ENCODE assay signal across 18 cellular contexts in the genomic region with DNA sequence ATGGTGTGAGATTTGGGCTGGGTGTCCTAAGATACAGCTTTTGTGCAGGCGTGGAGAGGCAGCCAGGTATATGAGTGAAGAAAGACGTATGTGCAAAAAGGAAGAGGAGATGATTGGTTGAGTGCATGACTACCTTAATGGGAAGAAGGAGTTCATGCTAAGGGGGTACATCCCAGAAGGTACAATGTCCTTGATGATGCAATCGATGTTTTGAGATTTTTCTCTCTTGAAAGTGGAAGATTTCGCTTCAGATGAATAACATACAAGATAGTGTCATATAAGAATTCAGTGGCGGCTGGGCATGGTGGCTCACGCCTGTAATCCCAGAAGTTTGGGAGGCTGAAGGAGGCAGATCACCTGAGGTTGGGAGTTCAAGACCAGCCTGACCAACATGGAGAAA.
DNase-seq lines count a peak whose midpoint lies in the region; ATAC-seq, FAIRE-seq and TF ChIP-seq lines count a peak whose summit lies in the region.
"Had no signal": no experiment of that assay in that cellular context is flagged by ENCODE, and none has a peak within 500 bp of the region (broad histone marks: within the 10 kb centered on the region; RNA-seq: fewer than 3 reads in every experiment).

No MANE protein-coding gene starts in this region.

- 0% methylated on average over 6 of the region's 6 CpGs for WGBS in K562 (ENCODE audit: insufficient coverage, low coverage, missing lambda C conversion rate)

- no peaks in the 10 kb centered on the region for H3K9me3 ChIP-seq in CD4-positive, alpha-beta T cell (ENCODE audit: control insufficient read depth, low read length)
- no peaks in the 10 kb centered on the region for H3K9me3 ChIP-seq in CD8-positive, alpha-beta T cell (ENCODE audit: low read length)
- H3K9me3 ChIP-seq in K562 (replicated peaks; ENCODE audit: control insufficient read depth, insufficient read depth, low read depth, low read length) = no peaks in the 10 kb centered on the region
- H3K9me3 ChIP-seq: A549, HAP-1 had no signal

- no peak for TF ChIP-seq CTCF in CD4-positive, alpha-beta T cell (IDR thresholded peaks at IDR 0.05)
- TF ChIP-seq CTCF in CD8-positive, alpha-beta T cell (IDR thresholded peaks at IDR 0.05) = no peak
- TF ChIP-seq CTCF in K562 (IDR thresholded peaks at IDR 0.05 in 2 of 3, conservative IDR thresholded peaks at IDR 0.05 in 1 of 3; ENCODE audit: insufficient read depth in 2 of 3, low read depth in 1 of 3, low read length in 3 of 3) = no peak
- no peak for TF ChIP-seq CTCF in RWPE1 (conservative IDR thresholded peaks at IDR 0.05; ENCODE audit: low read depth)

- ATAC-seq in CD4-positive, alpha-beta T cell (ENCODE audit: poor library complexity) = no peak
- ATAC-seq in CD8-positive, alpha-beta T cell = no peak
- no peak for ATAC-seq in K562
- ATAC-seq in naive thymus-derived CD8-positive, alpha-beta T cell = no peak
- ATAC-seq: A549 had no signal

- H3K4me1 Mint-ChIP-seq in CD4-positive, alpha-beta T cell (ENCODE audit: low read depth) = peaks cover 43% of the 10 kb centered on the region
- peaks cover 37% of the 10 kb centered on the region for H3K4me1 Mint-ChIP-seq in CD8-positive, alpha-beta T cell (ENCODE audit: low read depth)
- H3K4me1 Mint-ChIP-seq in naive thymus-derived CD8-positive, alpha-beta T cell = peaks cover 26 to 35% (median 29%) of the 10 kb centered on the region in 4 donors
- H3K4me1 Mint-ChIP-seq: CD14-positive monocyte had no signal

- no peak for DNase-seq in CD4-positive, alpha-beta T cell
- DNase-seq in CD8-positive, alpha-beta T cell = no peak
- DNase-seq in K562 (ENCODE audit: extremely low read depth in 1 of 4, low spot score in 3 of 4) (no peak), RWPE1 (ENCODE audit: low spot score) (no peak), DMS 273 (lab: John Stamatoyannopoulos, UW; ENCODE audit: unreplicated experiment) (no peak), AG20443 (ENCODE audit: low spot score) (no peak), NCI-H526 (lab: John Stamatoyannopoulos, UW) (no peak)
- DNase-seq in naive thymus-derived CD8-positive, alpha-beta T cell = no peak
- DNase-seq: DND-41, GDM1, GOT3, KBM-7 had no signal

- H3K27ac ChIP-seq in CD4-positive, alpha-beta T cell (ENCODE audit: low read depth, low read length) = no peak overlapping the region
- H3K27ac ChIP-seq in CD8-positive, alpha-beta T cell (ENCODE audit: low read depth, low read length) = no peak overlapping the region
- H3K27ac ChIP-seq in K562 (ENCODE audit: extremely low read depth, low read depth, low read length) (no peak overlapping the region), RWPE1 (no peak overlapping the region)
- H3K27ac ChIP-seq: A549 had no signal

- no peaks in the 10 kb centered on the region for H4K20me1 ChIP-seq in K562 (replicated peaks; ENCODE audit: control insufficient read depth, insufficient read depth, low read length)

- H3K4me2 ChIP-seq in K562 (ENCODE audit: insufficient read depth, low read length) = no peak overlapping the region
- H3K4me2 ChIP-seq: A549 had no signal

- H3K4me3 ChIP-seq in CD8-positive, alpha-beta T cell (ENCODE audit: low read depth, low read length) = no peak overlapping the region
- H3K4me3 ChIP-seq in K562 = no peak overlapping the region
- H3K4me3 ChIP-seq: A549, HAP-1 had no signal

- in situ Hi-C loops in K562 (cut with MboI) = no loop called here

- peaks cover 88% of the 10 kb centered on the region for H3K36me3 Mint-ChIP-seq in CD4-positive, alpha-beta T cell (ENCODE audit: low read depth)
- H3K36me3 Mint-ChIP-seq in CD8-positive, alpha-beta T cell = peaks cover 73% of the 10 kb centered on the region
- peaks cover 35 to 62% (median 50%) of the 10 kb centered on the region in 3 donors for H3K36me3 Mint-ChIP-seq in naive thymus-derived CD8-positive, alpha-beta T cell
- H3K36me3 Mint-ChIP-seq: CD14-positive monocyte had no signal

- no TSS peak for BruUV-seq in K562 (replicated peaks; lab: Mats Ljungman, UMichigan)

- H3K27ac Mint-ChIP-seq in CD4-positive, alpha-beta T cell = peak overlapping the region; percentile 73
- H3K27ac Mint-ChIP-seq in CD8-positive, alpha-beta T cell = peak overlapping the region; percentile 24
- H3K27ac Mint-ChIP-seq in naive thymus-derived CD8-positive, alpha-beta T cell = peak overlapping the region in 8 of 10 donors; percentile 0 to 90 (median 42)
- H3K27ac Mint-ChIP-seq: CD14-positive monocyte had no signal

- CTCF ChIA-PET in CD4-positive, alpha-beta T cell (lab: Charles Lee) = interaction anchor here (1.3 kb wide), 1 partner anchor 9 kb away, joined by 3 read pairs; no protein-coding TSS in a partner anchor
- CTCF ChIA-PET in CD8-positive, alpha-beta T cell (lab: Charles Lee) = interaction anchor here (4.2 kb wide), 1 partner anchor 9 kb away, joined by 20 read pairs; no protein-coding TSS in a partner anchor
- CTCF ChIA-PET in K562 (lab: Yijun Ruan, JAX; ENCODE audit: low intra/inter-chr PET ratio) = no interaction called here
- CTCF ChIA-PET in RWPE1 (lab: Yijun Ruan, JAX) = no interaction called here

- TF ChIP-seq POLR2A in K562 (conservative IDR thresholded peaks at IDR 0.05) = no peak

- peaks cover 13% of the 10 kb centered on the region for H3K4me1 ChIP-seq in CD8-positive, alpha-beta T cell (ENCODE audit: insufficient read depth, low read length)
- no peaks in the 10 kb centered on the region for H3K4me1 ChIP-seq in K562 (replicated peaks in 1 of 2; ENCODE audit: control insufficient read depth in 2 of 2, insufficient read depth in 2 of 2, low read length in 2 of 2)
- H3K4me1 ChIP-seq: A549, HAP-1 had no signal

- TF ChIP-seq RAD21 in K562 (CRISPR knock-in tag; conservative IDR thresholded peaks at IDR 0.05 in 1 of 2, IDR thresholded peaks at IDR 0.05 in 1 of 2) = no peak

- H2AFZ ChIP-seq in K562 (ENCODE audit: low read depth, low read length) = no peak overlapping the region

- no peaks in the 10 kb centered on the region for H3K27me3 ChIP-seq in CD4-positive, alpha-beta T cell (ENCODE audit: control insufficient read depth, insufficient read depth, low read length)
- H3K27me3 ChIP-seq in CD8-positive, alpha-beta T cell (ENCODE audit: insufficient read depth, low read length) = no peaks in the 10 kb centered on the region
- H3K27me3 ChIP-seq in K562 (ENCODE audit: control insufficient read depth in 2 of 2, insufficient read depth in 2 of 2, low read length in 2 of 2) = no peaks in the 10 kb centered on the region

- peaks cover 4% of the 10 kb centered on the region for H3K9me3 Mint-ChIP-seq in CD4-positive, alpha-beta T cell
- peaks cover 5% of the 10 kb centered on the region for H3K9me3 Mint-ChIP-seq in CD8-positive, alpha-beta T cell
- peaks cover 0 to 21% (median 10%) of the 10 kb centered on the region in 9 donors for H3K9me3 Mint-ChIP-seq in naive thymus-derived CD8-positive, alpha-beta T cell

- no peaks in the 10 kb centered on the region for H3K36me3 ChIP-seq in CD8-positive, alpha-beta T cell (ENCODE audit: insufficient read depth, low read length)
- H3K36me3 ChIP-seq in K562 (ENCODE audit: control insufficient read depth, insufficient read depth, low read length) = no peaks in the 10 kb centered on the region
- H3K36me3 ChIP-seq: HAP-1 had no signal

- intact Hi-C loops in CD4-positive, alpha-beta T cell (cut with DNase I, micrococcal nuclease) = no loop called here
- intact Hi-C loops in CD8-positive, alpha-beta T cell (cut with DNase I, micrococcal nuclease) = no loop called here
- intact Hi-C loops in K562 (cut with micrococcal nuclease) = no loop called here

- H3K27me3 Mint-ChIP-seq in CD4-positive, alpha-beta T cell = no peaks in the 10 kb centered on the region
- H3K27me3 Mint-ChIP-seq in CD8-positive, alpha-beta T cell (ENCODE audit: low read depth) = no peaks in the 10 kb centered on the region
- H3K27me3 Mint-ChIP-seq in naive thymus-derived CD8-positive, alpha-beta T cell = no peaks in the 10 kb centered on the region

- no peak overlapping the region for H3K9ac ChIP-seq in K562 (ENCODE audit: insufficient read depth in 1 of 2, low read depth in 2 of 2, low read length in 2 of 2)

- no peak overlapping the region for H3K4me3 Mint-ChIP-seq in CD4-positive, alpha-beta T cell
- no peak overlapping the region for H3K4me3 Mint-ChIP-seq in CD8-positive, alpha-beta T cell
- peak overlapping the region in 2 of 10 donors; percentile 36 to 40 for H3K4me3 Mint-ChIP-seq in naive thymus-derived CD8-positive, alpha-beta T cell
- H3K4me3 Mint-ChIP-seq: CD14-positive monocyte had no signal

- POLR2A ChIA-PET in CD4-positive, alpha-beta T cell (lab: Charles Lee) = interaction anchor here (2.2 kb wide), 1 partner anchor 10 kb away, joined by 8 read pairs; no protein-coding TSS in a partner anchor
- POLR2A ChIA-PET in CD8-positive, alpha-beta T cell (lab: Charles Lee) = interaction anchor here (1.5 kb wide), 1 partner anchor 14 kb away, joined by 4 read pairs; no protein-coding TSS in a partner anchor
- POLR2A ChIA-PET in K562 (lab: Yijun Ruan, JAX) = no interaction called here
- POLR2A ChIA-PET in naive thymus-derived CD8-positive, alpha-beta T cell (lab: Charles Lee) = interaction anchor here (1.3 kb wide), 1 partner anchor 11 kb away, joined by 3 read pairs; no protein-coding TSS in a partner anchor
- POLR2A ChIA-PET in RWPE1 (lab: Yijun Ruan, JAX; ENCODE audit: low non-redundant PET) = no interaction called here

- no peak for TF ChIP-seq EP300 in K562 (IDR thresholded peaks at IDR 0.05; ENCODE audit: low read length)

- FAIRE-seq in K562 (lab: Jason Lieb, UNC) = no peak
- FAIRE-seq: A549, D721Med, GM12892, HTR-8/SVneo had no signal

- no peaks in the 10 kb centered on the region for H3K9me1 ChIP-seq in K562 (ENCODE audit: control insufficient read depth, insufficient read depth, low read length)

- H3K79me2 ChIP-seq in K562 (ENCODE audit: control insufficient read depth, insufficient read depth, low read length) = no peaks in the 10 kb centered on the region

TF ChIP-seq in K562, 482 proteins besides CTCF, POLR2A, EP300 and RAD21 (continues in another document):
- TF ChIP-seq, protein P1, sequence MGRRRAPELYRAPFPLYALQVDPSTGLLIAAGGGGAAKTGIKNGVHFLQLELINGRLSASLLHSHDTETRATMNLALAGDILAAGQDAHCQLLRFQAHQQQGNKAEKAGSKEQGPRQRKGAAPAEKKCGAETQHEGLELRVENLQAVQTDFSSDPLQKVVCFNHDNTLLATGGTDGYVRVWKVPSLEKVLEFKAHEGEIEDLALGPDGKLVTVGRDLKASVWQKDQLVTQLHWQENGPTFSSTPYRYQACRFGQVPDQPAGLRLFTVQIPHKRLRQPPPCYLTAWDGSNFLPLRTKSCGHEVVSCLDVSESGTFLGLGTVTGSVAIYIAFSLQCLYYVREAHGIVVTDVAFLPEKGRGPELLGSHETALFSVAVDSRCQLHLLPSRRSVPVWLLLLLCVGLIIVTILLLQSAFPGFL (CRISPR knock-in tag; IDR thresholded peaks at IDR 0.05) = no peak
- TF ChIP-seq, protein P2, sequence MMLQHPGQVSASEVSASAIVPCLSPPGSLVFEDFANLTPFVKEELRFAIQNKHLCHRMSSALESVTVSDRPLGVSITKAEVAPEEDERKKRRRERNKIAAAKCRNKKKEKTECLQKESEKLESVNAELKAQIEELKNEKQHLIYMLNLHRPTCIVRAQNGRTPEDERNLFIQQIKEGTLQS (IDR thresholded peaks at IDR 0.05) = peak; percentile 43; the same call in 1 of the 2 replicates
- TF ChIP-seq, protein P2 (CRISPR knock-in tag; conservative IDR thresholded peaks at IDR 0.05) = no peak

Comparison
In these comparisons a context has a peak if more than half of its experiments do, and no peak if none do; other contexts are left out.
1. CTCF ChIA-PET loops: an anchor here in CD4-positive, alpha-beta T cell (1.3 kb wide) and CD8-positive, alpha-beta T cell (4.2 kb wide); none called in K562 and RWPE1.
2. POLR2A ChIA-PET loops: an anchor here in CD4-positive, alpha-beta T cell (2.2 kb wide), CD8-positive, alpha-beta T cell (1.5 kb wide) and naive thymus-derived CD8-positive, alpha-beta T cell (1.3 kb wide); none called in K562 and RWPE1.